ENCODE assay signal across 8 cellular contexts in genomic region chr9:127423934-127424668, GRCh38. TPM values are rescaled to one million over a fixed set of nuclear protein-coding genes. Genes with fewer than 3 reads are reported as not detected.
DNase-seq lines count a peak whose midpoint lies in the region; ATAC-seq and TF ChIP-seq lines count a peak whose summit lies in the region.

Gene ZNF79 (plus strand): TSS chr9:127424382. CDS start chr9:127424788, 406 bp downstream.

- H3K27ac Mint-ChIP-seq in dendritic cell treated with granulocyte-macrophage colony-stimulating factor and Interleukin-4, amounts not matched to agents 40 ng/mL and 50 ng/mL, for 4 days = peak within 1 kb of the TSS; percentile 94

- peak within 1 kb of the TSS; percentile 68 to 90 for H3K4me3 ChIP-seq in left lung

- intact Hi-C loops in dendritic cell treated with granulocyte-macrophage colony-stimulating factor and Interleukin-4, amounts not matched to agents 40 ng/mL and 50 ng/mL, for 4 days (cut with micrococcal nuclease) = loop anchor here (1.0 to 10.0 kb wide), 3 partner anchors 27 to 199 kb away; partner anchors contain the start of genes LRSAM1, RPL12 and SLC2A8
- intact Hi-C loops in left lung (cut with DNase I) = no loop called here

- no peaks in the 10 kb centered on the region for H3K27me3 ChIP-seq in left lung

- DNase-seq in CD1c-positive myeloid dendritic cell (ENCODE audit: extremely low spot score) (peak; percentile 94), NCI-H774 (lab: John Stamatoyannopoulos, UW) (peak; percentile 92), left lung (peak; percentile 94 to 97)
- DNase-seq in activated CD4-positive, alpha-beta T cell treated with anti-CD3 and anti-CD28 coated beads, Interleukin-2, amount 50 U/mL, for 24 hours (ENCODE audit: low read depth in 1 of 2, low spot score in 1 of 2) = peak; percentile 82 to 88
- peak; percentile 94 for DNase-seq in stimulated activated CD4-positive, alpha-beta T cell treated with anti-CD3 and anti-CD28 coated beads, Interleukin-2, amount 100 ng/mL, for 24 hours

- ATAC-seq in GM19452 (IDR thresholded peaks at IDR 0.05; ENCODE audit: unreplicated experiment) (peak; percentile 88), HG03571 (IDR thresholded peaks at IDR 0.05; ENCODE audit: unreplicated experiment) (peak; percentile 89), left lung (peak; percentile 97)

- no peaks in the 10 kb centered on the region for H3K9me3 Mint-ChIP-seq in dendritic cell treated with granulocyte-macrophage colony-stimulating factor and Interleukin-4, amounts not matched to agents 40 ng/mL and 50 ng/mL, for 4 days

- peaks cover 40% of the 10 kb centered on the region for H3K36me3 Mint-ChIP-seq in dendritic cell treated with granulocyte-macrophage colony-stimulating factor and Interleukin-4, amounts not matched to agents 40 ng/mL and 50 ng/mL, for 4 days (ENCODE audit: low read depth)

- H3K9me3 ChIP-seq in left lung = no peaks in the 10 kb centered on the region

- peak within 1 kb of the TSS; percentile 99 for H3K4me3 Mint-ChIP-seq in dendritic cell treated with granulocyte-macrophage colony-stimulating factor and Interleukin-4, amounts not matched to agents 40 ng/mL and 50 ng/mL, for 4 days

- H3K4me1 Mint-ChIP-seq in dendritic cell treated with granulocyte-macrophage colony-stimulating factor and Interleukin-4, amounts not matched to agents 40 ng/mL and 50 ng/mL, for 4 days (ENCODE audit: low read depth) = peaks cover 52% of the 10 kb centered on the region

- no peaks in the 10 kb centered on the region for H3K27me3 Mint-ChIP-seq in dendritic cell treated with granulocyte-macrophage colony-stimulating factor and Interleukin-4, amounts not matched to agents 40 ng/mL and 50 ng/mL, for 4 days

- H3K27ac ChIP-seq in left lung = peak within 1 kb of the TSS; percentile 87 to 89

- TF ChIP-seq CTCF in left lung (IDR thresholded peaks at IDR 0.05) = no peak

- H3K36me3 ChIP-seq in left lung = peaks cover 0 to 9% of the 10 kb centered on the region in 2 donors

- H3K4me1 ChIP-seq in left lung = peaks cover 20 to 46% of the 10 kb centered on the region in 2 donors

RNA-seq across cellular contexts. Expression of gene ZNF79, which starts in this region (rescaled TPM):
- total RNA-seq in left lung = 1 to 10 TPM; 7.7 to 9.0 TPM

Comparison
In these comparisons a context has a peak if more than half of its experiments do, and no peak if none do; other contexts are left out.
1. Peak in every context shown above with its lines: DNase-seq, ATAC-seq, H3K4me3 ChIP-seq and H3K27ac ChIP-seq.